1 cellular context compared by ENCODE assay signal in the genomic region with DNA sequence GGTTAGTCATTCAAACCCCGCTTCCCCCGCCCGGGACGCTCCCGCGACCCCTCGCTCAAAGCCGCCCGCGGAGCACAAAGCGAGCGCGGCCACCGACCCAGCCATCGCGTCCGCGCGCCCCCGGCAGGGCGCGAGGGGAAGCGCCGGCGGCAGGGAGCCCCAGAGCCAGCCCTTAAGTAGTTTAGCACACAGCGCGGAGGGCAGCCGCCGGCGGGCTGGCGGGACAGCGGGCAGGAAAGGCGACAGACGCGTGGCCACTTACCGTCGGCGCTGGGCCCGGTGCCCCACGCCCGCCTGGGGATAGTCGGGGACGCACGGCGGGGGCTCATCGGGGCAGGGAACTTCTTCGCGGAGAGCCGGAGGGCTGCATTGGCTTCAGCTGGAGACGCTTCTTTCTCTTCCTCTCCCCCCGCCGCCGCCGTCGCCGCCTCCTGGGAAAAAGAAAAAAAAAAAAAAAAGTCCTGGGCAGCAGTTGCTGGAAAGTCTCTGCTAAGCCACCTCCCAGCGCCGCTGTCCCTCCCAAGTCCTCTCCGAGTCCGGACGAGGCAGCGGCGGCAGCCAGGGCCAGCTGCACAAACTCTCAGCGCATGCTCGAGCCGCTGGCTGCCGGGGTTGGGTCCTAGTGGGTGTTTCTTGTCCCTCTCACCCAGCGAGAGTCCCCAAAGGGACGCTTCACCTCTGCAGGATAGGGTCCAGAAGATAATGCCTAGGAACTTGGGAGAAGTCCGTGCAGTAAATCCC.
TF ChIP-seq lines count a peak whose summit lies in the region.

A gene with protein sequence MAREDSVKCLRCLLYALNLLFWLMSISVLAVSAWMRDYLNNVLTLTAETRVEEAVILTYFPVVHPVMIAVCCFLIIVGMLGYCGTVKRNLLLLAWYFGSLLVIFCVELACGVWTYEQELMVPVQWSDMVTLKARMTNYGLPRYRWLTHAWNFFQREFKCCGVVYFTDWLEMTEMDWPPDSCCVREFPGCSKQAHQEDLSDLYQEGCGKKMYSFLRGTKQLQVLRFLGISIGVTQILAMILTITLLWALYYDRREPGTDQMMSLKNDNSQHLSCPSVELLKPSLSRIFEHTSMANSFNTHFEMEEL (minus strand): TSS at position 587 of the 741 bp plus-strand sequence. CDS start 1,381 bp downstream, outside the sequence.

TF ChIP-seq in WTC11, 78 proteins besides CTCF, POLR2A, EP300 and RAD21 (continued from another document and continues in another):
- TF ChIP-seq, protein P1, sequence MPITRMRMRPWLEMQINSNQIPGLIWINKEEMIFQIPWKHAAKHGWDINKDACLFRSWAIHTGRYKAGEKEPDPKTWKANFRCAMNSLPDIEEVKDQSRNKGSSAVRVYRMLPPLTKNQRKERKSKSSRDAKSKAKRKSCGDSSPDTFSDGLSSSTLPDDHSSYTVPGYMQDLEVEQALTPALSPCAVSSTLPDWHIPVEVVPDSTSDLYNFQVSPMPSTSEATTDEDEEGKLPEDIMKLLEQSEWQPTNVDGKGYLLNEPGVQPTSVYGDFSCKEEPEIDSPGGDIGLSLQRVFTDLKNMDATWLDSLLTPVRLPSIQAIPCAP (CRISPR knock-in tag; IDR thresholded peaks at IDR 0.05), result no peak
- TF ChIP-seq, protein P2, sequence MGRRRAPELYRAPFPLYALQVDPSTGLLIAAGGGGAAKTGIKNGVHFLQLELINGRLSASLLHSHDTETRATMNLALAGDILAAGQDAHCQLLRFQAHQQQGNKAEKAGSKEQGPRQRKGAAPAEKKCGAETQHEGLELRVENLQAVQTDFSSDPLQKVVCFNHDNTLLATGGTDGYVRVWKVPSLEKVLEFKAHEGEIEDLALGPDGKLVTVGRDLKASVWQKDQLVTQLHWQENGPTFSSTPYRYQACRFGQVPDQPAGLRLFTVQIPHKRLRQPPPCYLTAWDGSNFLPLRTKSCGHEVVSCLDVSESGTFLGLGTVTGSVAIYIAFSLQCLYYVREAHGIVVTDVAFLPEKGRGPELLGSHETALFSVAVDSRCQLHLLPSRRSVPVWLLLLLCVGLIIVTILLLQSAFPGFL (CRISPR knock-in tag; IDR thresholded peaks at IDR 0.05; ENCODE audit: borderline replicate concordance), result no peak
- TF ChIP-seq, protein P3, sequence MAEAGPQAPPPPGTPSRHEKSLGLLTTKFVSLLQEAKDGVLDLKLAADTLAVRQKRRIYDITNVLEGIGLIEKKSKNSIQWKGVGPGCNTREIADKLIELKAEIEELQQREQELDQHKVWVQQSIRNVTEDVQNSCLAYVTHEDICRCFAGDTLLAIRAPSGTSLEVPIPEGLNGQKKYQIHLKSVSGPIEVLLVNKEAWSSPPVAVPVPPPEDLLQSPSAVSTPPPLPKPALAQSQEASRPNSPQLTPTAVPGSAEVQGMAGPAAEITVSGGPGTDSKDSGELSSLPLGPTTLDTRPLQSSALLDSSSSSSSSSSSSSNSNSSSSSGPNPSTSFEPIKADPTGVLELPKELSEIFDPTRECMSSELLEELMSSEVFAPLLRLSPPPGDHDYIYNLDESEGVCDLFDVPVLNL (CRISPR knock-in tag; IDR thresholded peaks at IDR 0.05; ENCODE audit: borderline replicate concordance, low read depth), result no peak
- no peak for TF ChIP-seq GTF2I (CRISPR knock-in tag; conservative IDR thresholded peaks at IDR 0.05)
- TF ChIP-seq, protein P4, sequence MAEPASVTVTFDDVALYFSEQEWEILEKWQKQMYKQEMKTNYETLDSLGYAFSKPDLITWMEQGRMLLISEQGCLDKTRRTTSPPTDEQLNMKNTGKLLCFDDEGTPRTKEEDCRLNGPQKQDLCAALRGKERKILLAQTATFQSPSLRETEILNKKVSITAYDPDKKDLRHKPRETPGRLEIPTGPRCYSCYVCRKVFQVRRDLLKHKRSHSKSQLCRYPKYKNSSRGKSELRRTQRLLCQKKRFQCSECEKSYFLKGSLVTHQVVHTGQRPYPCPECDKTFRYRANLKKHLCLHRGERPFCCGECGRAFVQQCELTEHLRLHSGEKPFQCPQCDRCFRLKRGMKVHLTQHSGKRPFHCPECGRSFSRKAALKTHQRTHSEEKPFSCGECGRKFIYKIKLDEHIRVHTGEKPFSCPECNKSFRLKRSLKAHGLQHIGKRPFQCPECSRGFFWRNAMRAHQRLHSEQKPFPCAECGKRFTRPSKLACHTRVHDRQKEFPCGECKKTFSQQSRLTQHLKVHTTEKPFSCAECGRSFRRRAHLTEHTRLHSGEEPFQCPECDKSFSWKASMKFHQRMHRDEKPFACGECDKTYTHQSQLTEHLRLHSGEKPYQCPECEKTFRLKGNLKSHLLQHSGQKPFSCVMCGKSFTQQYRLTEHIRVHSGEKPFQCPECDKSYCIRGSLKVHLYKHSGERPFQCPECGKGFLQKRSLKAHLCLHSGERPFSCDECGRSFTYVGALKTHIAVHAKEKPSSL (CRISPR knock-in tag; conservative IDR thresholded peaks at IDR 0.05), result no peak
- TF ChIP-seq, protein P5, sequence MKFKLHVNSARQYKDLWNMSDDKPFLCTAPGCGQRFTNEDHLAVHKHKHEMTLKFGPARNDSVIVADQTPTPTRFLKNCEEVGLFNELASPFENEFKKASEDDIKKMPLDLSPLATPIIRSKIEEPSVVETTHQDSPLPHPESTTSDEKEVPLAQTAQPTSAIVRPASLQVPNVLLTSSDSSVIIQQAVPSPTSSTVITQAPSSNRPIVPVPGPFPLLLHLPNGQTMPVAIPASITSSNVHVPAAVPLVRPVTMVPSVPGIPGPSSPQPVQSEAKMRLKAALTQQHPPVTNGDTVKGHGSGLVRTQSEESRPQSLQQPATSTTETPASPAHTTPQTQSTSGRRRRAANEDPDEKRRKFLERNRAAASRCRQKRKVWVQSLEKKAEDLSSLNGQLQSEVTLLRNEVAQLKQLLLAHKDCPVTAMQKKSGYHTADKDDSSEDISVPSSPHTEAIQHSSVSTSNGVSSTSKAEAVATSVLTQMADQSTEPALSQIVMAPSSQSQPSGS (CRISPR knock-in tag; IDR thresholded peaks at IDR 0.05; ENCODE audit: borderline replicate concordance, low read depth), result no peak
- no peak for TF ChIP-seq NR3C1 (CRISPR knock-in tag; conservative IDR thresholded peaks at IDR 0.05; ENCODE audit: low read depth)
- TF ChIP-seq, protein P6, sequence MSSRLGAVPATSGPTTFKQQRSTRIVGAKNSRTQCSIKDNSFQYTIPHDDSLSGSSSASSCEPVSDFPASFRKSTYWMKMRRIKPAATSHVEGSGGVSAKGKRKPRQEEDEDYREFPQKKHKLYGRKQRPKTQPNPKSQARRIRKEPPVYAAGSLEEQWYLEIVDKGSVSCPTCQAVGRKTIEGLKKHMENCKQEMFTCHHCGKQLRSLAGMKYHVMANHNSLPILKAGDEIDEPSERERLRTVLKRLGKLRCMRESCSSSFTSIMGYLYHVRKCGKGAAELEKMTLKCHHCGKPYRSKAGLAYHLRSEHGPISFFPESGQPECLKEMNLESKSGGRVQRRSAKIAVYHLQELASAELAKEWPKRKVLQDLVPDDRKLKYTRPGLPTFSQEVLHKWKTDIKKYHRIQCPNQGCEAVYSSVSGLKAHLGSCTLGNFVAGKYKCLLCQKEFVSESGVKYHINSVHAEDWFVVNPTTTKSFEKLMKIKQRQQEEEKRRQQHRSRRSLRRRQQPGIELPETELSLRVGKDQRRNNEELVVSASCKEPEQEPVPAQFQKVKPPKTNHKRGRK (CRISPR knock-in tag; IDR thresholded peaks at IDR 0.05; ENCODE audit: borderline replicate concordance), result no peak
- no peak for TF ChIP-seq USF1 (CRISPR knock-in tag; IDR thresholded peaks at IDR 0.05)
- TF ChIP-seq ATF1 (CRISPR knock-in tag; IDR thresholded peaks at IDR 0.05), result no peak
- TF ChIP-seq ZNF263 (CRISPR knock-in tag; IDR thresholded peaks at IDR 0.05; ENCODE audit: low read depth), result no peak
- no peak for TF ChIP-seq SMAD3 (CRISPR knock-in tag; IDR thresholded peaks at IDR 0.05; ENCODE audit: borderline replicate concordance)
- no peak for TF ChIP-seq IRF2 (CRISPR knock-in tag; IDR thresholded peaks at IDR 0.05; ENCODE audit: borderline replicate concordance, low read depth)
- TF ChIP-seq RELA (CRISPR knock-in tag; IDR thresholded peaks at IDR 0.05; ENCODE audit: borderline replicate concordance), result no peak
- no peak for TF ChIP-seq ZNF138 (CRISPR knock-in tag; conservative IDR thresholded peaks at IDR 0.05)
- no peak; the same call in 1 of the 2 replicates for TF ChIP-seq TEAD4 (CRISPR knock-in tag; IDR thresholded peaks at IDR 0.05)
- no peak for TF ChIP-seq ETV6 (CRISPR knock-in tag; IDR thresholded peaks at IDR 0.05)
- TF ChIP-seq ARID4B (CRISPR knock-in tag; IDR thresholded peaks at IDR 0.05; ENCODE audit: borderline replicate concordance), result 0 out of 2 replicates have a peak, but pooled peaks have one; percentile 63
- TF ChIP-seq FOXP4 (CRISPR knock-in tag; IDR thresholded peaks at IDR 0.05), result no peak
- TF ChIP-seq NR2C2 (CRISPR knock-in tag; IDR thresholded peaks at IDR 0.05), result no peak
- TF ChIP-seq, protein P7, sequence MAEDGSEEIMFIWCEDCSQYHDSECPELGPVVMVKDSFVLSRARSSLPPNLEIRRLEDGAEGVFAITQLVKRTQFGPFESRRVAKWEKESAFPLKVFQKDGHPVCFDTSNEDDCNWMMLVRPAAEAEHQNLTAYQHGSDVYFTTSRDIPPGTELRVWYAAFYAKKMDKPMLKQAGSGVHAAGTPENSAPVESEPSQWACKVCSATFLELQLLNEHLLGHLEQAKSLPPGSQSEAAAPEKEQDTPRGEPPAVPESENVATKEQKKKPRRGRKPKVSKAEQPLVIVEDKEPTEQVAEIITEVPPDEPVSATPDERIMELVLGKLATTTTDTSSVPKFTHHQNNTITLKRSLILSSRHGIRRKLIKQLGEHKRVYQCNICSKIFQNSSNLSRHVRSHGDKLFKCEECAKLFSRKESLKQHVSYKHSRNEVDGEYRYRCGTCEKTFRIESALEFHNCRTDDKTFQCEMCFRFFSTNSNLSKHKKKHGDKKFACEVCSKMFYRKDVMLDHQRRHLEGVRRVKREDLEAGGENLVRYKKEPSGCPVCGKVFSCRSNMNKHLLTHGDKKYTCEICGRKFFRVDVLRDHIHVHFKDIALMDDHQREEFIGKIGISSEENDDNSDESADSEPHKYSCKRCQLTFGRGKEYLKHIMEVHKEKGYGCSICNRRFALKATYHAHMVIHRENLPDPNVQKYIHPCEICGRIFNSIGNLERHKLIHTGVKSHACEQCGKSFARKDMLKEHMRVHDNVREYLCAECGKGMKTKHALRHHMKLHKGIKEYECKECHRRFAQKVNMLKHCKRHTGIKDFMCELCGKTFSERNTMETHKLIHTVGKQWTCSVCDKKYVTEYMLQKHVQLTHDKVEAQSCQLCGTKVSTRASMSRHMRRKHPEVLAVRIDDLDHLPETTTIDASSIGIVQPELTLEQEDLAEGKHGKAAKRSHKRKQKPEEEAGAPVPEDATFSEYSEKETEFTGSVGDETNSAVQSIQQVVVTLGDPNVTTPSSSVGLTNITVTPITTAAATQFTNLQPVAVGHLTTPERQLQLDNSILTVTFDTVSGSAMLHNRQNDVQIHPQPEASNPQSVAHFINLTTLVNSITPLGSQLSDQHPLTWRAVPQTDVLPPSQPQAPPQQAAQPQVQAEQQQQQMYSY (CRISPR knock-in tag; IDR thresholded peaks at IDR 0.05), result no peak
